ENCODE assay signal across 2 cellular contexts in genomic region chr1:56374026-56374974, GRCh38.
TF ChIP-seq lines count a peak whose summit lies in the region.

No MANE protein-coding gene starts in this region.

TF ChIP-seq in A549, 52 proteins besides CTCF, POLR2A, EP300 and RAD21 (continued from another document):
- TF ChIP-seq NR3C1 (IDR thresholded peaks at IDR 0.05) (no peak), CBX8 (IDR thresholded peaks at IDR 0.05) (no peak), HOXB13 (CRISPR knock-in tag; IDR thresholded peaks at IDR 0.05; ENCODE audit: low read depth) (no peak), USF2 (IDR thresholded peaks at IDR 0.05) (no peak), RARB (CRISPR knock-in tag; IDR thresholded peaks at IDR 0.05) (no peak), PHF8 (IDR thresholded peaks at IDR 0.05; ENCODE audit: borderline replicate concordance, low read depth) (no peak), E2F6 (IDR thresholded peaks at IDR 0.05; ENCODE audit: borderline replicate concordance, low read depth) (no peak), MYC (IDR thresholded peaks at IDR 0.05; ENCODE audit: borderline replicate concordance, low read length) (no peak)

TF ChIP-seq in IMR-90, 13 proteins besides CTCF, POLR2A, EP300 and RAD21 (continued from another document):
- TF ChIP-seq USF2 (IDR thresholded peaks at IDR 0.05; ENCODE audit: low read depth, low read length) = no peak
- no peak for TF ChIP-seq MAFK (IDR thresholded peaks at IDR 0.05; ENCODE audit: low read depth, low read length)
- no peak for TF ChIP-seq CEBPB (IDR thresholded peaks at IDR 0.05; ENCODE audit: low read depth, low read length)
- TF ChIP-seq RFX5 (IDR thresholded peaks at IDR 0.05; ENCODE audit: low read depth, low read length) = no peak
- no peak for TF ChIP-seq CHD1 (IDR thresholded peaks at IDR 0.05; ENCODE audit: low read depth, low read length)
- no peak for TF ChIP-seq MAZ (IDR thresholded peaks at IDR 0.05; ENCODE audit: borderline replicate concordance, low read depth, low read length)
- TF ChIP-seq NFE2L2 (IDR thresholded peaks at IDR 0.05; ENCODE audit: low read depth, low read length) = no peak
- TF ChIP-seq SMC3 (IDR thresholded peaks at IDR 0.05; ENCODE audit: low read depth, low read length) = no peak
- TF ChIP-seq BHLHE40 (IDR thresholded peaks at IDR 0.05; ENCODE audit: low read depth, low read length) = no peak
- TF ChIP-seq ELK1 (IDR thresholded peaks at IDR 0.05; ENCODE audit: borderline replicate concordance, low read depth, low read length) = no peak
